ENCODE assay signal across 9 cellular contexts in the genomic region with DNA sequence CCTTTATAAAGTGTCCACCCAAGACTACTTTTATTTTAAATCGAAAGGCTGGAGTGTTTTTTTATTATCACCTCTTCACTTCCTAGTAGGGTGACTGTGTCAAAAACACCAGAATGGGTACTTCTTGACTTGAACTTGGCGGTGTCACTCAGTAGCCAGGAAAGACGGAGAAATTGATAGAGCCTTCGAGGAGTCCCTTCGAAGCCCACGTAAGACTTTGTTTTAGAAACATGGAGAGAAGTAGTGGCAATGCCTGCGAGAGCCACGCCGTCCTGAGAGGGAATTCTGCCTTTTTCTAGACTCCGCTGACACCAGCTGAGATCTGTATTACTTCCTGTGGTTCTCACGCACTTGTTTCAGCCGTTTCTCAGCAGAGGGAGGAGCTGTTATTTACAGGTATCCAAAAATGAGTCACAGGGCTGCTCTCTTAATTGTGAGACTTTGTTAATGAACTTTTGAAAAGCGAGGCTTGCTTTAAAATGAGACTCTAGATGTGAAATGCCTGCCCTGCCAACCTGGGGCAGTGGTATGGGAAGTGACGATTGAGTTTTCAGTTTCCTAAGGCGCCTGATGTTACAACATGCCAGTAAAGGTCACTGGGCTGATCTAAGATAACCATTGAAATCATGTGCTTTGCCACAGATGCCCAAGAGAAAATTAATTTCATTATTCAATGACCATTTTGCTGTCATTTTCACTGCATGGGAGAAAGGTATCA. TPM values are rescaled to one million over a fixed set of nuclear protein-coding genes. Genes with fewer than 3 reads are reported as not detected.
DNase-seq lines count a peak whose midpoint lies in the region; ATAC-seq, FAIRE-seq and TF ChIP-seq lines count a peak whose summit lies in the region.
"Had no signal": no experiment of that assay in that cellular context is flagged by ENCODE, and none has a peak within 500 bp of the region (broad histone marks: within the 10 kb centered on the region; RNA-seq: fewer than 3 reads in every experiment).

No MANE protein-coding gene starts in this region.

- no peaks in the 10 kb centered on the region; a peak in 1 of 4 replicates for H3K36me3 ChIP-seq in GM12878 (ENCODE audit: control insufficient read depth in 2 of 2, insufficient read depth in 2 of 2, low read length in 1 of 2)
- peaks cover 0 to 7% of the 10 kb centered on the region in 2 donors for H3K36me3 ChIP-seq in left lung

- H3K4me2 ChIP-seq in A549 (peak overlapping the region; percentile 81), GM12878 (ENCODE audit: control insufficient read depth, insufficient read depth) (peak overlapping the region; percentile 74)

- peak overlapping the region; percentile 80 for H2AFZ ChIP-seq in GM12878 (ENCODE audit: control insufficient read depth, low read depth, low read length)

- BruUV-seq in GM12878 (replicated peaks; lab: Mats Ljungman, UMichigan) = TSS peak; percentile 93

- intact Hi-C loops in GM12878 (cut with micrococcal nuclease; ENCODE audit: unreplicated experiment) (loop anchor here (1.0 to 5.0 kb wide), 4 partner anchors 46 to 201 kb away; no protein-coding TSS in a partner anchor), left lung (cut with DNase I) (no loop called here)

- ATAC-seq in A549 = peak; percentile 6 to 23; a peak in 3 of 6 replicates
- ATAC-seq in HG03439 (IDR thresholded peaks at IDR 0.05; ENCODE audit: unreplicated experiment) = peak; percentile 61
- peak; percentile 62 for ATAC-seq in GM12878
- peak; percentile 57 for ATAC-seq in left lung

- no peak for TF ChIP-seq POLR2A in A549 (IDR thresholded peaks at IDR 0.05; ENCODE audit: low read length)
- TF ChIP-seq POLR2A in GM12878 (IDR thresholded peaks at IDR 0.05; ENCODE audit: low read depth, low read length) = peak; percentile 79

- POLR2A ChIA-PET in A549 (lab: Yijun Ruan, JAX) (no interaction called here), GM12878 (lab: Charles Lee) (interaction anchor here (0.6 to 3.0 kb wide), 11 partner anchors 9 to 1658 kb away, joined by 3 to 10 read pairs (median 3); no protein-coding TSS in a partner anchor)

- H3K4me1 ChIP-seq in A549 (0 out of 3 replicates have a peak, but pooled peaks cover 6% of the 10 kb centered on the region), GM12878 (ENCODE audit: control insufficient read depth, insufficient read depth, low read length) (peaks cover 25% of the 10 kb centered on the region), left lung (peaks cover 1 to 54% of the 10 kb centered on the region in 2 donors)

- H3K27ac ChIP-seq in A549 = peak overlapping the region in 1 of 2 experiments; percentile 79; a peak in 2 of 6 replicates
- peak overlapping the region; percentile 98 for H3K27ac ChIP-seq in GM12878 (ENCODE audit: control insufficient read depth, insufficient read depth)
- H3K27ac ChIP-seq in left lung = peak overlapping the region; percentile 68 to 94

- H3K27me3 ChIP-seq in GM12878 (replicated peaks in 1 of 2; ENCODE audit: control insufficient read depth in 2 of 2, insufficient read depth in 2 of 2, low read length in 1 of 2) (no peaks in the 10 kb centered on the region), left lung (no peaks in the 10 kb centered on the region)

- no peak for FAIRE-seq in A549 (lab: Jason Lieb, UNC)
- FAIRE-seq in GM19239 (lab: Jason Lieb, UNC) = peak; percentile 92
- FAIRE-seq in GM12878 (lab: Jason Lieb, UNC) = peak; percentile 84
- FAIRE-seq: G401.6 had no signal

- DNase-seq in A549 (ENCODE audit: low read depth in 1 of 2, low spot score in 1 of 2) (peak in 1 of 2 experiments; percentile 3), GM19239 (ENCODE audit: insufficient read length, low spot score) (no peak), T-helper 2 cell (peak in 4 of 5 experiments; percentile 9 to 97 (median 57)), GM12878 (ENCODE audit: low read depth, low spot score) (peak; percentile 88), left lung (peak in 1 of 2 donors; percentile 43), inferior parietal cortex (ENCODE audit: extremely low spot score) (no peak)
- peak; percentile 23 to 60 (median 50) for DNase-seq in stimulated activated CD4-positive, alpha-beta T cell treated with anti-CD3 and anti-CD28 coated beads, TNF-alpha, amount 100 ng/mL, for 24 hours (ENCODE audit: low read depth in 3 of 3)

- H4K20me1 ChIP-seq in GM12878 (ENCODE audit: control insufficient read depth, insufficient read depth) = no peaks in the 10 kb centered on the region

- 42% methylated on average over 15 of the region's 15 CpGs for WGBS in A549 (ENCODE audit: missing lambda C conversion rate)
- WGBS in GM12878 (ENCODE audit: insufficient coverage, insufficient replicate concordance, low lambda C conversion rate, missing lambda C conversion rate) = 1% methylated on average over 15 of the region's 15 CpGs

- TF ChIP-seq CTCF in A549 (IDR thresholded peaks at IDR 0.05) (no peak), GM12878 (IDR thresholded peaks at IDR 0.05 in 2 of 3, conservative IDR thresholded peaks at IDR 0.05 in 1 of 3; ENCODE audit: control insufficient read depth in 2 of 3, extremely low read depth in 1 of 3, insufficient read depth in 1 of 3, low read depth in 3 of 3, low read length in 3 of 3) (no peak), left lung (IDR thresholded peaks at IDR 0.05) (no peak)

- in situ Hi-C loops in GM12878 (cut with MboI) = loop anchor here (5.0 kb wide), 1 partner anchor 66 kb away; no protein-coding TSS in a partner anchor

- TF ChIP-seq RAD21 in A549 (conservative IDR thresholded peaks at IDR 0.05 in 1 of 2, IDR thresholded peaks at IDR 0.05 in 1 of 2) (no peak), GM12878 (IDR thresholded peaks at IDR 0.05; ENCODE audit: insufficient read depth, low read depth, low read length) (no peak)

- peak overlapping the region; percentile 94 for H3K9ac ChIP-seq in GM12878 (ENCODE audit: control insufficient read depth, insufficient read depth, low read length)

- no peak for TF ChIP-seq EP300 in A549 (IDR thresholded peaks at IDR 0.05)
- TF ChIP-seq EP300 in GM12878 (IDR thresholded peaks at IDR 0.05; ENCODE audit: borderline replicate concordance in 1 of 2, control insufficient read depth in 1 of 2, low read depth in 2 of 2, low read length in 2 of 2) = peak; percentile 85 to 94; a peak in 3 of 4 replicates

- peaks cover 53% of the 10 kb centered on the region for H3K79me2 ChIP-seq in GM12878 (ENCODE audit: control insufficient read depth, insufficient read depth, low read length)

- CTCF ChIA-PET in A549 (lab: Yijun Ruan, JAX) (interaction anchor here (0.7 to 1.0 kb wide), 2 partner anchors 37 to 68 kb away, joined by 3 read pairs; no protein-coding TSS in a partner anchor), GM12878 (lab: Yijun Ruan, JAX) (interaction anchor here (0.7 to 1.6 kb wide), 6 partner anchors 11 to 66 kb away, joined by 3 to 12 read pairs (median 5); no protein-coding TSS in a partner anchor)

- H3K4me3 ChIP-seq in A549 = peak overlapping the region; percentile 58
- peak overlapping the region; percentile 74 for H3K4me3 ChIP-seq in GM12878
- peak overlapping the region; percentile 51 to 73 for H3K4me3 ChIP-seq in left lung

- SMC1A ChIA-PET in GM12878 (lab: Charles Lee; ENCODE audit: uncharacterized antibody, unreplicated experiment) = interaction anchor here (0.6 to 3.8 kb wide), 18 partner anchors 8 to 595 kb away, joined by 3 to 21 read pairs (median 4); a partner anchor contains a TSS

- RAD21 ChIA-PET in GM12878 (lab: Charles Lee; ENCODE audit: unreplicated experiment) = interaction anchor here (1.0 to 3.3 kb wide), 8 partner anchors 12 to 191 kb away, joined by 3 to 17 read pairs (median 4); no protein-coding TSS in a partner anchor

- no peaks in the 10 kb centered on the region for H3K9me3 ChIP-seq in A549
- H3K9me3 ChIP-seq in GM12878 (replicated peaks; ENCODE audit: control insufficient read depth, insufficient read depth, low read length) = no peaks in the 10 kb centered on the region
- H3K9me3 ChIP-seq in left lung = no peaks in the 10 kb centered on the region

RNA-seq across cellular contexts. Expression of a gene that starts 0.9 kb away (rescaled TPM):
- polyA plus RNA-seq in A549 (2011; rRNA removed) (0.65 and 0.78 TPM in 2 replicates), A549 (2017; fragmentation: RNase III; extraction: RNeasy Plus Mini Kit Qiagen cat#74134 plus additional on column Dnase treatment) (0.36 to 0.98 TPM (median 0.59 TPM) in 3 replicates), GM12878 (2011; rRNA removed) (34.2 and 35.3 TPM in 2 replicates), GM12878 (2014; fragmentation: Illumina TruSeq; extraction: Trizol) (9.9 and 11.0 TPM in 2 replicates), GM12878 (2014; fragmentation: Nextera tagmentation; extraction: Ambion mirVana) (1 to 10 TPM in 1 of 2 experiments, under 1 TPM in 1; 0.66 to 2.3 TPM), GM12878 (2014; rRNA removed) (17.8 and 18.2 TPM in 2 replicates), GM12878 (2016; fragmentation: Nextera tagmentation; extraction: Ambion mirVana) (10 to 100 TPM; 37.7 to 38.1 TPM)
- 1.3 and 1.9 TPM in 2 replicates for polyA plus RNA-seq in A549 (2012; cell fraction: cytosol; rRNA removed)
- polyA plus RNA-seq in A549 (2012; cell fraction: nucleus; rRNA removed) = 0.99 and 1.2 TPM in 2 replicates
- 0.44 and 0.45 TPM in 2 replicates for polyA minus RNA-seq in A549 (2011; rRNA and poly(A)+ RNA removed)
- 23.8 and 25.7 TPM in 2 replicates for total RNA-seq in GM12878 (2013; cell fraction: nucleolus; rRNA removed)
- total RNA-seq in GM12878 (2014; rRNA removed) (21.3 and 22.0 TPM in 2 replicates), GM12878 (2014; rRNA removed; fragmentation: Illumina TruSeq; extraction: Trizol) (9.2 and 10.1 TPM in 2 replicates), GM12878 (2021) (20.9 and 23.2 TPM in 2 replicates), left lung (10 to 100 TPM; 18.2 to 31.3 TPM)
- polyA plus RNA-seq in GM12878 (2011; ENCODE audit: low read depth) = 8.4 TPM
- 34.9 and 44.9 TPM in 2 replicates for polyA plus RNA-seq in GM12878 (2011; cell fraction: cytosol; rRNA removed)
- polyA plus RNA-seq in GM12878 (2011; cell fraction: nucleus; rRNA removed) = 25.4 and 30.4 TPM in 2 replicates
- polyA plus RNA-seq in GM12878 (2012) = 14.9 and 16.3 TPM in 2 replicates
- 34.6 and 59.5 TPM in 2 replicates for polyA minus RNA-seq in GM12878 (2011; rRNA and poly(A)+ RNA removed)
- polyA minus RNA-seq in GM12878 (2011; cell fraction: cytosol; rRNA and poly(A)+ RNA removed) = 21.9 and 22.6 TPM in 2 replicates
- polyA minus RNA-seq in GM12878 (2011; cell fraction: nucleus; rRNA and poly(A)+ RNA removed) = 13.5 and 24.3 TPM in 2 replicates

RNA-seq across cellular contexts. Expression of a gene that starts 55.8 kb away (rescaled TPM):
- 164 and 184 TPM in 2 replicates for polyA plus RNA-seq in A549 (2011; rRNA removed)
- 401 and 449 TPM in 2 replicates for polyA plus RNA-seq in A549 (2012; cell fraction: cytosol; rRNA removed)
- polyA plus RNA-seq in A549 (2012; cell fraction: nucleus; rRNA removed) = 286 and 323 TPM in 2 replicates
- polyA plus RNA-seq in A549 (2017; fragmentation: RNase III; extraction: RNeasy Plus Mini Kit Qiagen cat#74134 plus additional on column Dnase treatment) = 159 to 174 TPM (median 163 TPM) in 3 replicates
- polyA minus RNA-seq in A549 (2011; rRNA and poly(A)+ RNA removed) = 147 TPM in 2 replicates
- total RNA-seq in GM12878 (2013; cell fraction: nucleolus; rRNA removed) = 22.1 and 31.4 TPM in 2 replicates
- 275 and 288 TPM in 2 replicates for total RNA-seq in GM12878 (2014; rRNA removed)
- 208 and 220 TPM in 2 replicates for total RNA-seq in GM12878 (2014; rRNA removed; fragmentation: Illumina TruSeq; extraction: Trizol)
- total RNA-seq in GM12878 (2021) = 259 and 261 TPM in 2 replicates
- 210 TPM for polyA plus RNA-seq in GM12878 (2011; ENCODE audit: low read depth)
- polyA plus RNA-seq in GM12878 (2011; rRNA removed) = 131 and 269 TPM in 2 replicates
- 502 and 575 TPM in 2 replicates for polyA plus RNA-seq in GM12878 (2011; cell fraction: cytosol; rRNA removed)
- polyA plus RNA-seq in GM12878 (2011; cell fraction: nucleus; rRNA removed) = 221 and 222 TPM in 2 replicates
- 198 and 217 TPM in 2 replicates for polyA plus RNA-seq in GM12878 (2012)
- 107 and 336 TPM in 2 replicates for polyA plus RNA-seq in GM12878 (2014; fragmentation: Illumina TruSeq; extraction: Trizol)
- 100 to 1,000 TPM; 700 to 864 TPM for polyA plus RNA-seq in GM12878 (2014; fragmentation: Nextera tagmentation; extraction: Ambion mirVana)
- 346 and 373 TPM in 2 replicates for polyA plus RNA-seq in GM12878 (2014; rRNA removed)
- polyA plus RNA-seq in GM12878 (2016; fragmentation: Nextera tagmentation; extraction: Ambion mirVana) = 100 to 1,000 TPM; 423 to 467 TPM
- polyA minus RNA-seq in GM12878 (2011; rRNA and poly(A)+ RNA removed) = 145 and 211 TPM in 2 replicates
- 58.7 and 78.2 TPM in 2 replicates for polyA minus RNA-seq in GM12878 (2011; cell fraction: cytosol; rRNA and poly(A)+ RNA removed)
- polyA minus RNA-seq in GM12878 (2011; cell fraction: nucleus; rRNA and poly(A)+ RNA removed) = 61.8 and 82.0 TPM in 2 replicates
- 100 to 1,000 TPM; 118 to 130 TPM for total RNA-seq in left lung

Comparison
In these comparisons a context has a peak if more than half of its experiments do, and no peak if none do; other contexts are left out.
1. DNase-seq: peak in T-helper 2 cell (4 of 5), GM12878 (single experiment) and stimulated activated CD4-positive, alpha-beta T cell treated with anti-CD3 and anti-CD28 coated beads, TNF-alpha, amount 100 ng/mL, for 24 hours (3 of 3); none in GM19239 (single experiment) and inferior parietal cortex (single experiment).
2. Peak in every context shown above with its lines, with median percentiles within 50 percentile points of each other: ATAC-seq and H3K4me3 ChIP-seq.